Comparison of ENCODE assay signal across 8 cellular contexts in genomic region chr3:196726788-196727675, GRCh38. TPM values are rescaled to one million over a fixed set of nuclear protein-coding genes. Genes with fewer than 3 reads are reported as not detected.
DNase-seq lines count a peak whose midpoint lies in the region; ATAC-seq and TF ChIP-seq lines count a peak whose summit lies in the region.

No MANE protein-coding gene starts in this region.

- peak; percentile 68 for DNase-seq in EH (ENCODE audit: low read depth)
- DNase-seq in Panc1 (ENCODE audit: low read depth, low spot score), result peak; percentile 73
- peak; percentile 16 for DNase-seq in amniotic stem cell (lab: John Stamatoyannopoulos, UW)
- no peak for DNase-seq in left colon
- no peak for DNase-seq in posterior vena cava (ENCODE audit: low spot score)
- no peak for DNase-seq in BE2C

- CTCF ChIA-PET in Panc1 (lab: Charles Lee), result interaction anchor here (0.5 kb wide), 1 partner anchor 14 kb away, joined by 3 read pairs; no protein-coding TSS in a partner anchor

- no peaks in the 10 kb centered on the region for H3K9me3 ChIP-seq in Panc1 (ENCODE audit: control insufficient read depth, insufficient read depth, low read depth, low read length)
- no peaks in the 10 kb centered on the region for H3K9me3 ChIP-seq in BE2C

- H3K36me3 ChIP-seq in Panc1 (ENCODE audit: control insufficient read depth, insufficient read depth, low read length) (peaks cover 8% of the 10 kb centered on the region; the same call in 1 of the 2 replicates), BE2C (peaks cover 21% of the 10 kb centered on the region)

- in situ Hi-C loops in Panc1 (cut with HindIII; ENCODE audit: low pct_unique_long_range_greater_than_20kb, low sequenced_read_pairs), result no loop called here

- BruUV-seq in Panc1 (replicated peaks; lab: Mats Ljungman, UMichigan), result no TSS peak

- H3K4me1 ChIP-seq in Panc1 (ENCODE audit: control insufficient read depth, insufficient read depth, low read length) (0 out of 2 replicates have a peak, but pooled peaks cover 3% of the 10 kb centered on the region), BE2C (no peaks in the 10 kb centered on the region)

- ATAC-seq in Panc1 (peak; percentile 86), left colon (peak; percentile 98), HG02885 (IDR thresholded peaks at IDR 0.05; ENCODE audit: poor library complexity, unreplicated experiment) (no peak), HG03045 (IDR thresholded peaks at IDR 0.05; ENCODE audit: unreplicated experiment) (no peak)

- POLR2A ChIA-PET in Panc1 (lab: Charles Lee), result no interaction called here

- intact Hi-C loops in Panc1 (cut with micrococcal nuclease; ENCODE audit: unreplicated experiment) (no loop called here), left colon (cut with DNase I, micrococcal nuclease) (no loop called here), posterior vena cava (cut with DNase I) (no loop called here)

- no peak overlapping the region for H3K27ac ChIP-seq in Panc1 (ENCODE audit: low read length)

- no peak for TF ChIP-seq CTCF in Panc1 (IDR thresholded peaks at IDR 0.05)
- no peak for TF ChIP-seq CTCF in BE2C (IDR thresholded peaks at IDR 0.05; ENCODE audit: low read depth, low read length)

- H3K27me3 ChIP-seq in Panc1 (ENCODE audit: control insufficient read depth, insufficient read depth, low read length), result no peaks in the 10 kb centered on the region
- no peaks in the 10 kb centered on the region for H3K27me3 ChIP-seq in BE2C

- H3K4me3 ChIP-seq in Panc1 (ENCODE audit: low read depth in 2 of 2, low read length in 2 of 2) (no peak overlapping the region), BE2C (ENCODE audit: low read depth, low read length) (no peak overlapping the region)

RNA-seq across cellular contexts. Expression of gene PAK2, which starts 12.6 kb away (rescaled TPM):
- total RNA-seq in Panc1 (2021; ENCODE audit: unreplicated experiment) (185 TPM), left colon (10 to 100 TPM; 73.2 TPM), posterior vena cava (10 to 100 TPM; 39.7 to 57.9 TPM)
- 115 TPM for polyA plus RNA-seq in Panc1 (2012; ENCODE audit: insufficient read length)
- polyA plus RNA-seq in BE2C (2012; ENCODE audit: insufficient read depth, insufficient read length, low read depth), result 43.8 TPM

RNA-seq across cellular contexts. Expression of gene PIGX, which starts 14.9 kb away (rescaled TPM):
- total RNA-seq in Panc1 (2021; ENCODE audit: unreplicated experiment), result 85.7 TPM
- polyA plus RNA-seq in Panc1 (2012; ENCODE audit: insufficient read length), result 33.2 TPM
- 10 to 100 TPM; 24.5 to 31.7 TPM for total RNA-seq in left colon
- 10 to 100 TPM; 23.9 to 24.1 TPM for total RNA-seq in posterior vena cava
- polyA plus RNA-seq in BE2C (2012; ENCODE audit: insufficient read depth, insufficient read length, low read depth), result 13.2 TPM

RNA-seq across cellular contexts. Expression of gene CEP19, which starts 15.0 kb away (rescaled TPM):
- total RNA-seq in Panc1 (2021; ENCODE audit: unreplicated experiment), result 7.1 TPM
- 4.5 TPM for polyA plus RNA-seq in Panc1 (2012; ENCODE audit: insufficient read length)
- under 1 TPM; 0.43 to 0.78 TPM for total RNA-seq in left colon
- total RNA-seq in posterior vena cava, result 1 to 10 TPM in 1 of 2 donors, under 1 TPM in 1; 0.69 to 1.3 TPM
- 1.2 TPM for polyA plus RNA-seq in BE2C (2012; ENCODE audit: insufficient read depth, insufficient read length, low read depth)

Comparison
In these comparisons a context has a peak if more than half of its experiments do, and no peak if none do; other contexts are left out.
1. DNase-seq: peak in EH (single experiment), Panc1 (single experiment) and amniotic stem cell (single experiment); none in left colon (0 of 2), posterior vena cava (single experiment) and BE2C (single experiment).
2. ATAC-seq: peak in Panc1 (single experiment) and left colon (single experiment); none in HG02885 (single experiment) and HG03045 (single experiment).